In the genomic region with DNA sequence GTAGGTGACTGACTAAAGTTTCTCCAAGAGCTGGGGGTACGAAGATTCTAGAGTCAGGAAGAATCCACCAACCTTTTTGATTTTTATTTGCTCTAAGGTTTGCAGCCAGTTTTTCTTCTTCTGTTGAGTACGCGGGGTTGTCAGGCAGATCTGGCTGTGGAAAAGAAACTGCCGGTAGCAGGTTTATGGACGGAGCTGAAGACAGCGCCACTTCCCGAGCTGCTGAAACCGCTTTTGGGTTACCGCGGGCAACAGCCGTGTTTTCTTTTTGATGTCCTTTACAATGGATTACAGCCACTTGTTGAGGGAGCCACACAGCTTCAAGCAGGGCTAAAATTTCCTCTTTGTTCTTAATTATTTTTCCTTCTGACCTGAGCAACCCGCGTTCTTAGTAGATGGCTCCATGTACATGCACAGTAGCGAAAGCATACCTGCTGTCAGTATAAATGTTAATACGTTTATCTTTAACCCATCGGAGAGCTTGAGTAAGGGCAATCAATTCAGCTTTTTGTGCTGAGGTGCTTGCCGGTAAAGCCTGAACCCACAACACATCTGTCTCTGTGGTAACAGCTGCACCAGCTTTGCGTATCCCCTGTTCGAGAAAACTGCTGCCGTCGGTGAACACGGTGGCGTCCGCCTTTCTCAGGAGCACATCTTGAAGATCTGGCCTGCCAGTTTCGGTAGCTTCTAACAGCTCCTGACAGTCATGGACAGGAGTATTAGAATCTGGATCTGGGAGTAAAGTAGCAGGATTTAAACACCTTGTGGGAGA, we compare ENCODE assay signal across 28 cellular contexts.
DNase-seq lines count a peak whose midpoint lies in the region; ATAC-seq and TF ChIP-seq lines count a peak whose summit lies in the region.
"Had no signal": no experiment of that assay in that cellular context is flagged by ENCODE, and none has a peak within 500 bp of the region (broad histone marks: within the 10 kb centered on the region; RNA-seq: fewer than 3 reads in every experiment).

No MANE protein-coding gene starts in this region.

- H3K27ac Mint-ChIP-seq in activated CD8-positive, alpha-beta memory T cell treated with anti-CD3 and anti-CD28 coated beads, Interleukin-2, amount 10 ng/mL, durations not matched to agents 7 days and 5 days, result no peak overlapping the region
- H3K27ac Mint-ChIP-seq in CD8-positive, alpha-beta memory T cell, result no peak overlapping the region
- no peak overlapping the region for H3K27ac Mint-ChIP-seq in activated T-cell treated with anti-CD3 and anti-CD28 coated beads, Interleukin-2, amount 50 U/mL, for 24 hours
- H3K27ac Mint-ChIP-seq in naive thymus-derived CD4-positive, alpha-beta T cell, result peak overlapping the region in 6 of 9 donors; percentile 12 to 83 (median 46)
- H3K27ac Mint-ChIP-seq: immature natural killer cell, natural killer cell had no signal

- peak; percentile 52 for DNase-seq in activated CD8-positive, alpha-beta memory T cell treated with anti-CD3 and anti-CD28 coated beads, Interleukin-2, amount 10 ng/mL, durations not matched to agents 7 days and 5 days
- DNase-seq in activated CD8-positive, alpha-beta memory T cell treated with anti-CD3 and anti-CD28 coated beads for 24 hours, result no peak
- no peak for DNase-seq in CD8-positive, alpha-beta memory T cell
- no peak for DNase-seq in activated T-cell treated with anti-CD3 and anti-CD28 coated beads, Interleukin-2, amount 50 U/mL, for 24 hours
- peak in 5 of 9 donors; percentile 25 to 55 (median 45) for DNase-seq in naive thymus-derived CD4-positive, alpha-beta T cell
- DNase-seq in RWPE1 (ENCODE audit: low spot score) (no peak), T-helper 9 cell (no peak)
- DNase-seq: ACHN; activated CD4-positive, CD25-positive, alpha-beta regulatory T cell; activated CD8-positive, alpha-beta memory T cell treated with anti-CD3 and anti-CD28 coated beads, Interleukin-2, amount 50 U/mL, for 48 hours; C1 segment of cervical spinal cord; DMS53; effector CD8-positive, alpha-beta T cell; foreskin keratinocyte; HCEC 1CT; immature natural killer cell; KBM-7; mesendoderm; MV-4-11; natural killer cell; NCI-H2171; NCI-H524; Peyer's patch; stimulated activated CD4-positive, alpha-beta T cell treated with anti-CD3 and anti-CD28 coated beads, Interleukin-4, amount 100 ng/mL, for 4 hours had no signal

- H3K36me3 Mint-ChIP-seq in activated CD8-positive, alpha-beta memory T cell treated with anti-CD3 and anti-CD28 coated beads, Interleukin-2, amount 10 ng/mL, durations not matched to agents 7 days and 5 days, result no peaks in the 10 kb centered on the region
- no peaks in the 10 kb centered on the region for H3K36me3 Mint-ChIP-seq in CD8-positive, alpha-beta memory T cell
- H3K36me3 Mint-ChIP-seq in activated T-cell treated with anti-CD3 and anti-CD28 coated beads, Interleukin-2, amount 50 U/mL, for 24 hours (ENCODE audit: low read depth), result no peaks in the 10 kb centered on the region
- H3K36me3 Mint-ChIP-seq in naive thymus-derived CD4-positive, alpha-beta T cell, result no peaks in the 10 kb centered on the region
- H3K36me3 Mint-ChIP-seq: natural killer cell had no signal

- H3K27me3 Mint-ChIP-seq in activated CD8-positive, alpha-beta memory T cell treated with anti-CD3 and anti-CD28 coated beads, Interleukin-2, amount 10 ng/mL, durations not matched to agents 7 days and 5 days, result peaks cover 71% of the 10 kb centered on the region
- H3K27me3 Mint-ChIP-seq in CD8-positive, alpha-beta memory T cell, result peaks cover 49 to 85% of the 10 kb centered on the region in 2 donors
- peaks cover 53% of the 10 kb centered on the region for H3K27me3 Mint-ChIP-seq in activated T-cell treated with anti-CD3 and anti-CD28 coated beads, Interleukin-2, amount 50 U/mL, for 24 hours
- H3K27me3 Mint-ChIP-seq in naive thymus-derived CD4-positive, alpha-beta T cell, result peaks cover 0 to 65% (median 20%) of the 10 kb centered on the region in 5 donors

- ATAC-seq in activated CD8-positive, alpha-beta memory T cell treated with anti-CD3 and anti-CD28 coated beads, Interleukin-2, amount 10 ng/mL, durations not matched to agents 7 days and 5 days, result peak; percentile 71
- ATAC-seq in naive thymus-derived CD4-positive, alpha-beta T cell, result peak; percentile 65
- no peak for ATAC-seq in GM18517 (IDR thresholded peaks at IDR 0.05; ENCODE audit: unreplicated experiment)
- ATAC-seq: foreskin keratinocyte, left lobe of liver, natural killer cell had no signal

- H3K36me3 ChIP-seq in CD8-positive, alpha-beta memory T cell (ENCODE audit: insufficient read depth, low read length), result no peaks in the 10 kb centered on the region
- no peaks in the 10 kb centered on the region for H3K36me3 ChIP-seq in naive thymus-derived CD4-positive, alpha-beta T cell (ENCODE audit: control insufficient read depth in 2 of 3, insufficient read depth in 3 of 3, low read length in 3 of 3)
- H3K36me3 ChIP-seq: Peyer's patch, SJSA1 had no signal

- TF ChIP-seq CTCF in RWPE1 (conservative IDR thresholded peaks at IDR 0.05; ENCODE audit: low read depth), result no peak

- H3K27ac ChIP-seq in CD8-positive, alpha-beta memory T cell (ENCODE audit: low read depth, low read length), result no peak overlapping the region
- no peak overlapping the region for H3K27ac ChIP-seq in naive thymus-derived CD4-positive, alpha-beta T cell (ENCODE audit: low read depth, low read length)
- H3K27ac ChIP-seq in RWPE1, result no peak overlapping the region
- H3K27ac ChIP-seq: foreskin keratinocyte, Peyer's patch, SJSA1 had no signal

- peak overlapping the region; percentile 42 for H3K4me3 ChIP-seq in CD8-positive, alpha-beta memory T cell (ENCODE audit: low read length)
- H3K4me3 ChIP-seq in naive thymus-derived CD4-positive, alpha-beta T cell (ENCODE audit: low read length), result peak overlapping the region; percentile 22
- H3K4me3 ChIP-seq: Peyer's patch, SJSA1, smooth muscle cell had no signal

- peaks cover 20% of the 10 kb centered on the region for H3K27me3 ChIP-seq in CD8-positive, alpha-beta memory T cell (ENCODE audit: insufficient read depth, low read length, poor library complexity, severe bottlenecking)
- H3K27me3 ChIP-seq in naive thymus-derived CD4-positive, alpha-beta T cell (ENCODE audit: control insufficient read depth in 2 of 2, insufficient read depth in 2 of 2, low read length in 2 of 2), result no peaks in the 10 kb centered on the region
- H3K27me3 ChIP-seq: foreskin keratinocyte, Peyer's patch, SJSA1 had no signal

- POLR2A ChIA-PET in CD8-positive, alpha-beta memory T cell (lab: Charles Lee), result no interaction called here
- POLR2A ChIA-PET in naive thymus-derived CD4-positive, alpha-beta T cell (lab: Charles Lee), result interaction anchor here (1.0 to 1.8 kb wide), 6 partner anchors 10 to 35 kb away, joined by 3 to 8 read pairs (median 4); no protein-coding TSS in a partner anchor
- POLR2A ChIA-PET in RWPE1 (lab: Yijun Ruan, JAX; ENCODE audit: low non-redundant PET), result no interaction called here

- peaks cover 10% of the 10 kb centered on the region for H3K4me1 Mint-ChIP-seq in activated CD8-positive, alpha-beta memory T cell treated with anti-CD3 and anti-CD28 coated beads, Interleukin-2, amount 10 ng/mL, durations not matched to agents 7 days and 5 days
- H3K4me1 Mint-ChIP-seq in CD8-positive, alpha-beta memory T cell, result peaks cover 9 to 12% (median 12%) of the 10 kb centered on the region in 3 donors
- peaks cover 22% of the 10 kb centered on the region for H3K4me1 Mint-ChIP-seq in activated T-cell treated with anti-CD3 and anti-CD28 coated beads, Interleukin-2, amount 50 U/mL, for 24 hours (ENCODE audit: low read depth)
- peaks cover 10 to 25% (median 22%) of the 10 kb centered on the region in 7 donors for H3K4me1 Mint-ChIP-seq in naive thymus-derived CD4-positive, alpha-beta T cell
- H3K4me1 Mint-ChIP-seq: immature natural killer cell, natural killer cell had no signal

- CTCF ChIA-PET in activated CD8-positive, alpha-beta memory T cell treated with anti-CD3 and anti-CD28 coated beads, Interleukin-2, amount 10 ng/mL, durations not matched to agents 7 days and 5 days (lab: Charles Lee), result interaction anchor here (0.9 to 2.4 kb wide), 12 partner anchors 9 to 173 kb away, joined by 3 to 11 read pairs (median 4); no protein-coding TSS in a partner anchor
- CTCF ChIA-PET in CD8-positive, alpha-beta memory T cell (lab: Charles Lee), result interaction anchor here (0.7 to 2.1 kb wide), 4 partner anchors 8 to 48 kb away, joined by 3 to 7 read pairs (median 4); no protein-coding TSS in a partner anchor
- CTCF ChIA-PET in naive thymus-derived CD4-positive, alpha-beta T cell (lab: Charles Lee), result interaction anchor here (0.6 to 2.2 kb wide), 10 partner anchors 9 to 226 kb away, joined by 3 to 18 read pairs (median 5); no protein-coding TSS in a partner anchor
- CTCF ChIA-PET in RWPE1 (lab: Yijun Ruan, JAX), result no interaction called here

- H3K9me3 ChIP-seq in CD8-positive, alpha-beta memory T cell (ENCODE audit: low read length), result no peaks in the 10 kb centered on the region
- no peaks in the 10 kb centered on the region for H3K9me3 ChIP-seq in naive thymus-derived CD4-positive, alpha-beta T cell (ENCODE audit: control insufficient read depth in 2 of 3, low read length in 3 of 3)
- H3K9me3 ChIP-seq: Peyer's patch, SJSA1 had no signal

- H3K4me1 ChIP-seq in CD8-positive, alpha-beta memory T cell (ENCODE audit: insufficient read depth, low read length), result no peaks in the 10 kb centered on the region
- H3K4me1 ChIP-seq in naive thymus-derived CD4-positive, alpha-beta T cell (ENCODE audit: control insufficient read depth in 2 of 2, insufficient read depth in 2 of 2, low read length in 2 of 2), result no peaks in the 10 kb centered on the region
- H3K4me1 ChIP-seq: foreskin keratinocyte, Peyer's patch, SJSA1 had no signal

- intact Hi-C loops in naive thymus-derived CD4-positive, alpha-beta T cell (cut with micrococcal nuclease), result loop anchor here in 1 of 2 donors (2.0 kb wide), 1 partner anchor 14 kb away; no protein-coding TSS in a partner anchor

- H3K4me3 Mint-ChIP-seq in activated CD8-positive, alpha-beta memory T cell treated with anti-CD3 and anti-CD28 coated beads, Interleukin-2, amount 10 ng/mL, durations not matched to agents 7 days and 5 days, result peak overlapping the region; percentile 11
- H3K4me3 Mint-ChIP-seq in CD8-positive, alpha-beta memory T cell, result peak overlapping the region in 5 of 7 donors; percentile 1 to 45 (median 23)
- H3K4me3 Mint-ChIP-seq in activated T-cell treated with anti-CD3 and anti-CD28 coated beads, Interleukin-2, amount 50 U/mL, for 24 hours, result peak overlapping the region; percentile 58
- H3K4me3 Mint-ChIP-seq in naive thymus-derived CD4-positive, alpha-beta T cell, result peak overlapping the region; percentile 53 to 88 (median 79)
- H3K4me3 Mint-ChIP-seq: immature natural killer cell, natural killer cell had no signal

- no peaks in the 10 kb centered on the region for H3K9me3 Mint-ChIP-seq in activated CD8-positive, alpha-beta memory T cell treated with anti-CD3 and anti-CD28 coated beads, Interleukin-2, amount 10 ng/mL, durations not matched to agents 7 days and 5 days (ENCODE audit: low read depth)
- H3K9me3 Mint-ChIP-seq in CD8-positive, alpha-beta memory T cell, result no peaks in the 10 kb centered on the region
- H3K9me3 Mint-ChIP-seq in activated T-cell treated with anti-CD3 and anti-CD28 coated beads, Interleukin-2, amount 50 U/mL, for 24 hours, result no peaks in the 10 kb centered on the region
- H3K9me3 Mint-ChIP-seq in naive thymus-derived CD4-positive, alpha-beta T cell, result no peaks in the 10 kb centered on the region
- H3K9me3 Mint-ChIP-seq: immature natural killer cell, natural killer cell had no signal

Comparison
In these comparisons a context has a peak if more than half of its experiments do, and no peak if none do; other contexts are left out.
1. DNase-seq: peak in activated CD8-positive, alpha-beta memory T cell treated with anti-CD3 and anti-CD28 coated beads, Interleukin-2, amount 10 ng/mL, durations not matched to agents 7 days and 5 days (single experiment) and naive thymus-derived CD4-positive, alpha-beta T cell (5 of 9); none in activated CD8-positive, alpha-beta memory T cell treated with anti-CD3 and anti-CD28 coated beads for 24 hours (single experiment), CD8-positive, alpha-beta memory T cell (0 of 5), activated T-cell treated with anti-CD3 and anti-CD28 coated beads, Interleukin-2, amount 50 U/mL, for 24 hours (single experiment), RWPE1 (single experiment) and T-helper 9 cell (single experiment).
2. H3K27ac Mint-ChIP-seq: peak in naive thymus-derived CD4-positive, alpha-beta T cell (6 of 9); none in activated CD8-positive, alpha-beta memory T cell treated with anti-CD3 and anti-CD28 coated beads, Interleukin-2, amount 10 ng/mL, durations not matched to agents 7 days and 5 days (single experiment), CD8-positive, alpha-beta memory T cell (0 of 8) and activated T-cell treated with anti-CD3 and anti-CD28 coated beads, Interleukin-2, amount 50 U/mL, for 24 hours (single experiment).
3. H3K4me3 Mint-ChIP-seq: peak in every context shown above with its lines; median percentile 79 in naive thymus-derived CD4-positive, alpha-beta T cell; 58 in activated T-cell treated with anti-CD3 and anti-CD28 coated beads, Interleukin-2, amount 50 U/mL, for 24 hours; 23 in CD8-positive, alpha-beta memory T cell; 11 in activated CD8-positive, alpha-beta memory T cell treated with anti-CD3 and anti-CD28 coated beads, Interleukin-2, amount 10 ng/mL, durations not matched to agents 7 days and 5 days.